16 cellular contexts compared by ENCODE assay signal in genomic region chr3:153972862-153973261, GRCh38.
DNase-seq lines count a peak whose midpoint lies in the region; ATAC-seq, FAIRE-seq and TF ChIP-seq lines count a peak whose summit lies in the region.
"Had no signal": no experiment of that assay in that cellular context is flagged by ENCODE, and none has a peak within 500 bp of the region (broad histone marks: within the 10 kb centered on the region; RNA-seq: fewer than 3 reads in every experiment).

No MANE protein-coding gene starts in this region.

- H3K9me3 ChIP-seq in pancreas (no peaks in the 10 kb centered on the region), esophagus muscularis mucosa (no peaks in the 10 kb centered on the region)

- no peaks in the 10 kb centered on the region for H3K36me3 ChIP-seq in pancreas
- no peaks in the 10 kb centered on the region for H3K36me3 ChIP-seq in esophagus muscularis mucosa

- H3K4me3 ChIP-seq in pancreas (no peak overlapping the region), esophagus muscularis mucosa (no peak overlapping the region)

- H3K4me1 ChIP-seq in pancreas = no peaks in the 10 kb centered on the region
- H3K4me1 ChIP-seq in esophagus muscularis mucosa = peaks cover 6 to 48% (median 36%) of the 10 kb centered on the region in 4 donors

- intact Hi-C loops in pancreas (cut with DNase I) = no loop called here
- intact Hi-C loops in esophagus muscularis mucosa (cut with DNase I) = no loop called here
- intact Hi-C loops in left ventricle myocardium superior (cut with micrococcal nuclease) = no loop called here

- no peak for TF ChIP-seq EP300 in esophagus muscularis mucosa (IDR thresholded peaks at IDR 0.05)

- 52 to 54% methylated on average over 1 of the region's 1 CpG for WGBS in pancreas, 2 donors
- WGBS in esophagus muscularis mucosa = 86% methylated on average over 1 of the region's 1 CpG

- peak; percentile 44 for ATAC-seq in GM18502 (IDR thresholded peaks at IDR 0.05; ENCODE audit: poor library complexity, unreplicated experiment)
- peak; percentile 49 for ATAC-seq in GM19455 (IDR thresholded peaks at IDR 0.05; ENCODE audit: unreplicated experiment)
- ATAC-seq in HG02678 (IDR thresholded peaks at IDR 0.05; ENCODE audit: unreplicated experiment) = peak; percentile 72
- ATAC-seq in HG03280 (IDR thresholded peaks at IDR 0.05; ENCODE audit: unreplicated experiment) = peak; percentile 51
- ATAC-seq in pancreas = no peak
- no peak for ATAC-seq in left ventricle myocardium superior

- H3K27me3 ChIP-seq in pancreas (no peaks in the 10 kb centered on the region), esophagus muscularis mucosa (no peaks in the 10 kb centered on the region)

- no peak for TF ChIP-seq POLR2A in esophagus muscularis mucosa (IDR thresholded peaks at IDR 0.05; ENCODE audit: low read depth)

- no peak for FAIRE-seq in pancreas (lab: Jason Lieb, UNC)
- FAIRE-seq: urothelium cell line had no signal

- TF ChIP-seq CTCF in pancreas (IDR thresholded peaks at IDR 0.05) (no peak), esophagus muscularis mucosa (IDR thresholded peaks at IDR 0.05) (no peak)

- H3K27ac ChIP-seq in pancreas (no peak overlapping the region), esophagus muscularis mucosa (replicated peaks in 1 of 4) (no peak overlapping the region)

- DNase-seq in pancreas (no peak), esophagus muscularis mucosa (ENCODE audit: extremely low spot score) (no peak), left ventricle myocardium superior (no peak)
- DNase-seq in activated naive CD4-positive, alpha-beta T cell (lab: John Stamatoyannopoulos, UW) = no peak
- DNase-seq: activated CD4-positive, alpha-beta memory T cell treated with anti-CD3 and anti-CD28 coated beads, Interleukin-2, amount 10 ng/mL, durations not matched to agents 7 days and 5 days; activated naive CD4-positive, alpha-beta T cell treated with Interleukin-2 at 50 U/mL for 16 hours; effector CD8-positive, alpha-beta T cell; foreskin fibroblast; H7; NCI-H1105 treated with DMSO at 0.1 percent for 48 hours; T-helper 9 cell had no signal

Comparison
In these comparisons a context has a peak if more than half of its experiments do, and no peak if none do; other contexts are left out.
1. ATAC-seq: peak in GM18502 (single experiment), GM19455 (single experiment), HG02678 (single experiment) and HG03280 (single experiment); none in pancreas (0 of 4) and left ventricle myocardium superior (single experiment).